15 cellular contexts compared by ENCODE assay signal in genomic region chr10:123562811-123563580, GRCh38.
"Had no signal": no experiment of that assay in that cellular context is flagged by ENCODE, and none has a peak within 500 bp of the region (broad histone marks: within the 10 kb centered on the region; RNA-seq: fewer than 3 reads in every experiment).

No MANE protein-coding gene starts in this region.

- H3K9me3 Mint-ChIP-seq: activated naive CD4-positive, alpha-beta T cell treated with anti-CD3 and anti-CD28 coated beads, Interleukin-2, amount 50 U/mL, for 72 hours; naive thymus-derived CD4-positive, alpha-beta T cell; stimulated activated naive B cell treated with anti-CD40 and anti-IgM and Interleukin-4, amounts not matched to agents 10 μg/mL and 1 μg/mL and 100 μg/mL, for 72 hours had no signal

- H3K4me1 ChIP-seq: adrenal gland, breast epithelium, parathyroid adenoma, thyroid gland had no signal

- H3K9me3 ChIP-seq: adrenal gland, breast epithelium, esophagus muscularis mucosa, thyroid gland had no signal

- ATAC-seq: activated CD4-positive, alpha-beta T cell treated with anti-CD3 and anti-CD28 coated beads for 36 hours; activated naive CD4-positive, alpha-beta T cell treated with anti-CD3 and anti-CD28 coated beads, Interleukin-2, amount 50 U/mL, for 72 hours; naive thymus-derived CD4-positive, alpha-beta T cell; sciatic nerve; stimulated activated naive B cell treated with anti-CD40 and anti-IgM and Interleukin-4, amounts not matched to agents 10 μg/mL and 1 μg/mL and 100 μg/mL, for 72 hours had no signal

- H3K4me3 Mint-ChIP-seq: activated CD4-positive, alpha-beta T cell treated with anti-CD3 and anti-CD28 coated beads for 36 hours; immature natural killer cell; memory B cell; naive thymus-derived CD4-positive, alpha-beta T cell; stimulated activated naive B cell treated with anti-CD40 and anti-IgM and Interleukin-4, amounts not matched to agents 10 μg/mL and 1 μg/mL and 100 μg/mL, for 72 hours had no signal

- H3K36me3 Mint-ChIP-seq: activated naive CD4-positive, alpha-beta T cell treated with anti-CD3 and anti-CD28 coated beads, Interleukin-2, amount 50 U/mL, for 72 hours; immature natural killer cell; memory B cell; naive thymus-derived CD4-positive, alpha-beta T cell had no signal

- H3K27ac ChIP-seq: adrenal gland, breast epithelium, esophagus muscularis mucosa, parathyroid adenoma, thyroid gland had no signal

- H3K4me3 ChIP-seq: adrenal gland, breast epithelium, esophagus muscularis mucosa, thyroid gland had no signal

- H3K79me2 ChIP-seq: parathyroid adenoma had no signal

- H3K9ac ChIP-seq: parathyroid adenoma had no signal

- DNase-seq: activated CD4-positive, alpha-beta T cell treated with anti-CD3 and anti-CD28 coated beads for 36 hours; activated CD4-positive, alpha-beta T cell treated with anti-CD3 and anti-CD28 coated beads, Interleukin-2, amount 50 U/mL, for 48 hours; activated gamma-delta T cell treated with Interleukin-2 at 50 U/mL for 16 hours; effector CD8-positive, alpha-beta T cell; immature natural killer cell; naive thymus-derived CD4-positive, alpha-beta T cell; stimulated activated naive B cell treated with anti-CD40 and anti-IgM and Interleukin-4, amounts not matched to agents 10 μg/mL and 1 μg/mL and 100 μg/mL, for 72 hours; thyroid gland had no signal

- H3K27me3 ChIP-seq: thyroid gland had no signal

- H3K27ac Mint-ChIP-seq: activated CD4-positive, alpha-beta T cell treated with anti-CD3 and anti-CD28 coated beads for 36 hours; immature natural killer cell; memory B cell; naive thymus-derived CD4-positive, alpha-beta T cell; stimulated activated naive B cell treated with anti-CD40 and anti-IgM and Interleukin-4, amounts not matched to agents 10 μg/mL and 1 μg/mL and 100 μg/mL, for 72 hours had no signal

- H3K36me3 ChIP-seq: adrenal gland, breast epithelium, esophagus muscularis mucosa, thyroid gland had no signal

- H2AFZ ChIP-seq: parathyroid adenoma had no signal

- H3K4me1 Mint-ChIP-seq: activated CD4-positive, alpha-beta T cell treated with anti-CD3 and anti-CD28 coated beads for 36 hours; immature natural killer cell had no signal
